In genomic region chr5:2797160-2797559, GRCh38 we compare ENCODE assay signal across 24 cellular contexts. TPM values are rescaled to one million over a fixed set of nuclear protein-coding genes. Genes with fewer than 3 reads are reported as not detected.
DNase-seq lines count a peak whose midpoint lies in the region; TF ChIP-seq lines count a peak whose summit lies in the region.
"Had no signal": no experiment of that assay in that cellular context is flagged by ENCODE, and none has a peak within 500 bp of the region (broad histone marks: within the 10 kb centered on the region; RNA-seq: fewer than 3 reads in every experiment).

No MANE protein-coding gene starts in this region.

- H3K4me1 Mint-ChIP-seq in mesothelial cell of epicardium: peaks cover 41% of the 10 kb centered on the region
- H3K4me1 Mint-ChIP-seq: activated CD4-positive, alpha-beta T cell treated with anti-CD3 and anti-CD28 coated beads for 36 hours; brain had no signal

- H3K4me3 ChIP-seq in KMS-11 (IDR thresholded peaks at IDR 0.05; ENCODE audit: insufficient read depth, low read depth, low read length): no peak overlapping the region
- no peak overlapping the region for H3K4me3 ChIP-seq in MG63
- no peak overlapping the region for H3K4me3 ChIP-seq in stomach
- H3K4me3 ChIP-seq: lower lobe of right lung, mucosa of descending colon, pancreas, thoracic aorta had no signal

- peak; percentile 90 for DNase-seq in NCI-H187 treated with DMSO at 0.1 percent for 48 hours (lab: John Stamatoyannopoulos, UW)
- peak; percentile 76 for DNase-seq in NCI-H345 (lab: John Stamatoyannopoulos, UW)
- DNase-seq in mesothelial cell of epicardium (ENCODE audit: low spot score in 2 of 2, unreplicated experiment in 2 of 2): no peak
- DNase-seq in MG63: no peak
- no peak for DNase-seq in central memory CD4-positive, alpha-beta T cell
- no peak for DNase-seq in stomach
- DNase-seq: activated CD4-positive, alpha-beta T cell treated with anti-CD3 and anti-CD28 coated beads for 36 hours; activated naive CD4-positive, alpha-beta T cell; activated T-cell treated with anti-CD3 and anti-CD28 coated beads, Interleukin-2, amount 50 U/mL, for 4 hours; GOT3; KBM-7; kidney; lower lobe of right lung; mucosa of descending colon; NCI-H2227 treated with DMSO at 0.1 percent for 48 hours; nephron progenitor cell; pancreas; right cardiac atrium; stimulated activated naive CD4-positive, alpha-beta T cell treated with Interleukin-2 at 50 U/mL for 16 hours had no signal

- 46 to 59% (median 55%) methylated on average over 3 of the region's 3 CpGs for WGBS in stomach, 5 donors

- H3K9me3 ChIP-seq in MG63 (no peaks in the 10 kb centered on the region), stomach (no peaks in the 10 kb centered on the region)
- H3K9me3 ChIP-seq: lower lobe of right lung, pancreas, thoracic aorta had no signal

- no peaks in the 10 kb centered on the region for H3K27me3 Mint-ChIP-seq in mesothelial cell of epicardium (ENCODE audit: low read depth)
- H3K27me3 Mint-ChIP-seq: activated CD4-positive, alpha-beta T cell treated with anti-CD3 and anti-CD28 coated beads for 36 hours had no signal

- H3K27me3 ChIP-seq in KMS-11 (ENCODE audit: insufficient read depth, low read depth) (no peaks in the 10 kb centered on the region), MG63 (no peaks in the 10 kb centered on the region; the same call in 1 of the 2 replicates), stomach (no peaks in the 10 kb centered on the region)

- H3K79me2 ChIP-seq in KMS-11 (ENCODE audit: insufficient read depth, low read depth): no peaks in the 10 kb centered on the region

- H3K36me3 ChIP-seq in KMS-11 (ENCODE audit: insufficient read depth): no peaks in the 10 kb centered on the region
- no peaks in the 10 kb centered on the region for H3K36me3 ChIP-seq in MG63
- H3K36me3 ChIP-seq in stomach: no peaks in the 10 kb centered on the region
- H3K36me3 ChIP-seq: lower lobe of right lung, pancreas, thoracic aorta had no signal

- H3K9ac ChIP-seq in KMS-11: no peak overlapping the region

- H4K20me1 ChIP-seq in KMS-11 (ENCODE audit: insufficient read depth): no peaks in the 10 kb centered on the region

- intact Hi-C loops in stomach (cut with DNase I; ENCODE audit: low total_unique reads): no loop called here

- no peak overlapping the region for H2AFZ ChIP-seq in KMS-11 (ENCODE audit: low read depth)

- H3K27ac Mint-ChIP-seq in mesothelial cell of epicardium: peak overlapping the region; percentile 52
- H3K27ac Mint-ChIP-seq: activated CD4-positive, alpha-beta T cell treated with anti-CD3 and anti-CD28 coated beads for 36 hours; brain; nephron progenitor cell had no signal

- peaks cover 19% of the 10 kb centered on the region for H3K9me3 Mint-ChIP-seq in mesothelial cell of epicardium

- TF ChIP-seq EP300 in stomach (IDR thresholded peaks at IDR 0.05): no peak

- no peaks in the 10 kb centered on the region for H3K36me3 Mint-ChIP-seq in mesothelial cell of epicardium
- H3K36me3 Mint-ChIP-seq: brain had no signal

- TF ChIP-seq POLR2A in stomach (IDR thresholded peaks at IDR 0.05): no peak

- H3K27ac ChIP-seq in KMS-11 (no peak overlapping the region), stomach (no peak overlapping the region)
- H3K27ac ChIP-seq: epithelial cell of prostate, lower lobe of right lung, pancreas, thoracic aorta had no signal

- H3K4me3 Mint-ChIP-seq in mesothelial cell of epicardium: no peak overlapping the region
- H3K4me3 Mint-ChIP-seq: activated CD4-positive, alpha-beta T cell treated with anti-CD3 and anti-CD28 coated beads for 36 hours; activated T-cell treated with anti-CD3 and anti-CD28 coated beads, Interleukin-2, amount 50 U/mL, for 4 hours; brain; nephron progenitor cell had no signal

- peak overlapping the region; percentile 30; the same call in 1 of the 2 replicates for H3K4me2 ChIP-seq in KMS-11

- H3K4me1 ChIP-seq in KMS-11 (ENCODE audit: low read depth, poor library complexity, severe bottlenecking) (peaks cover 17% of the 10 kb centered on the region), stomach (peaks cover 0 to 7% (median 2%) of the 10 kb centered on the region in 4 donors)
- H3K4me1 ChIP-seq: lower lobe of right lung, pancreas had no signal

- TF ChIP-seq CTCF in KMS-11 (conservative IDR thresholded peaks at IDR 0.05; ENCODE audit: low read depth, low read length): no peak
- TF ChIP-seq CTCF in mesothelial cell of epicardium (IDR thresholded peaks at IDR 0.05; ENCODE audit: unreplicated experiment): no peak
- no peak for TF ChIP-seq CTCF in stomach (IDR thresholded peaks at IDR 0.05)

RNA-seq across cellular contexts. Expression of gene IRX2, which starts 45.7 kb away (rescaled TPM):
- 30.3 to 32.6 TPM (median 30.7 TPM) in 3 replicates for total RNA-seq in mesothelial cell of epicardium
- 21.5 and 25.3 TPM in 2 replicates for total RNA-seq in MG63 (2014; rRNA removed; shearing (Covaris generic); ENCODE audit: low replicate concordance)
- 100 to 1,000 TPM in 1 of 5 donors, 10 to 100 TPM in 2, 1 to 10 TPM in 1, not detected in 1; 7.0 to 143 (median 40.7) TPM for total RNA-seq in stomach
- 1 to 10 TPM; 7.0 to 8.6 (median 8.2) TPM for polyA plus RNA-seq in stomach
- total RNA-seq: activated CD4-positive, alpha-beta T cell treated with anti-CD3 and anti-CD28 coated beads for 36 hours; T-helper 2 cell treated with Interferon-gamma antibody and Interleukin-4, amounts not matched to agents 100 ng/mL and 5 ng/mL, for 36 hours had no signal

Comparison
In these comparisons a context has a peak if more than half of its experiments do, and no peak if none do; other contexts are left out.
1. DNase-seq: peak in NCI-H187 treated with DMSO at 0.1 percent for 48 hours (single experiment) and NCI-H345 (single experiment); none in mesothelial cell of epicardium (0 of 2), MG63 (single experiment), central memory CD4-positive, alpha-beta T cell (single experiment) and stomach (single experiment).